8 cellular contexts compared by ENCODE assay signal in the genomic region with DNA sequence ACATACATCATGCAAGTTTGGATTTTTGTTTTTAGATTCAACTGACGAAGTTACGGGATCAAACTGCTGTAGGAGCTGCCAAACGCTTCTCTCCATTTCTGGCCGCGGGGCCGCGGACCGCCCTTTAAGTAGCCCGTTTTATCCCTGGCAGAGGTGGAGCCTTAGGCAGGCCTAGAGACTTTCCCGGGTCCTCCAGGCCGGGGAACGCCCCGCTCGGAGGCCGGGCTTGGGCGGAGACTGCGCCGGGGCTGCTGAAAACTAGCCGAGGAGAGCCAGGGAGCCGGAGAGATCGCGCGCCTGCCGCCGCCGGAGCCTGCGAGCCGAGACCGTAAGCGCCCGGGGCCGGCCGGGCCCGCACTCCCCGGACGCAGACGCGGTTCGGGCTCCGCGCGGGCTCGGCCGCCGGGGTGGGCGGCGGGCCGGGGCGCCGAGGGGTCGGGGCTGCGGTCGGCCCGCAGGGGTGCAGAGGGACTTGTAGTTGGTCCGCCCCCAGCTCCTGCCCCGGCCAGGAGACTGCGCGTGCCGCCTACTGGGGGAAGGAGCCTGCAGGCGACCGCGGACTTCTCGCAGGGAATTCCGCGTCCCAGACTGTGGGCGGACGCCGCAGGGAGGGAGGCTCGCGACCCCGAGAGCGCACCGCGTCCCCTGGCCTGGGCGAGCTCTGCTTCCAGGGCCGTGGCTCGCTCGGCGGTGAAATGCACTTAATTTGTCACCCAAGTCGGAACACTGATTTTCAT. TPM values are rescaled to one million over a fixed set of nuclear protein-coding genes. Genes with fewer than 3 reads are reported as not detected.
DNase-seq lines count a peak whose midpoint lies in the region; ATAC-seq and TF ChIP-seq lines count a peak whose summit lies in the region.

A gene (plus strand): TSS at position 283 of the 737 bp plus-strand sequence. CDS start 18,606 bp downstream, outside the sequence.

- H3K4me3 ChIP-seq in GM12875 (ENCODE audit: low read depth, low read length): peak within 1 kb of the TSS; percentile 52

- intact Hi-C loops in sciatic nerve (cut with DNase I): no loop called here

- ATAC-seq in HG02678 (IDR thresholded peaks at IDR 0.05; ENCODE audit: unreplicated experiment) (peak; percentile 97), sciatic nerve (peak; percentile 82)

- peak; percentile 61 to 89 (median 84) for DNase-seq in NCI-H1417 (lab: John Stamatoyannopoulos, UW)
- DNase-seq in T-helper 22 cell (ENCODE audit: low read depth): peak; percentile 12
- DNase-seq in astrocyte of the hippocampus (ENCODE audit: low read depth, low spot score): peak; percentile 96
- peak in 50 of 51 donors; percentile 39 to 91 (median 76) for DNase-seq in hypothalamus (lab: John Stamatoyannopoulos, UW)
- DNase-seq in sciatic nerve (ENCODE audit: low spot score): peak; percentile 95
- DNase-seq in cortex of kidney (lab: John Stamatoyannopoulos, UW): no peak

- peak; percentile 29; the same call in 1 of the 2 replicates for TF ChIP-seq CTCF in GM12875 (IDR thresholded peaks at IDR 0.05; ENCODE audit: borderline replicate concordance, insufficient read depth, low read depth, low read length)

RNA-seq across cellular contexts. Expression of the gene that starts here (rescaled TPM):
- total RNA-seq in sciatic nerve: 232 TPM
